ENCODE assay signal across 8 cellular contexts in the genomic region with DNA sequence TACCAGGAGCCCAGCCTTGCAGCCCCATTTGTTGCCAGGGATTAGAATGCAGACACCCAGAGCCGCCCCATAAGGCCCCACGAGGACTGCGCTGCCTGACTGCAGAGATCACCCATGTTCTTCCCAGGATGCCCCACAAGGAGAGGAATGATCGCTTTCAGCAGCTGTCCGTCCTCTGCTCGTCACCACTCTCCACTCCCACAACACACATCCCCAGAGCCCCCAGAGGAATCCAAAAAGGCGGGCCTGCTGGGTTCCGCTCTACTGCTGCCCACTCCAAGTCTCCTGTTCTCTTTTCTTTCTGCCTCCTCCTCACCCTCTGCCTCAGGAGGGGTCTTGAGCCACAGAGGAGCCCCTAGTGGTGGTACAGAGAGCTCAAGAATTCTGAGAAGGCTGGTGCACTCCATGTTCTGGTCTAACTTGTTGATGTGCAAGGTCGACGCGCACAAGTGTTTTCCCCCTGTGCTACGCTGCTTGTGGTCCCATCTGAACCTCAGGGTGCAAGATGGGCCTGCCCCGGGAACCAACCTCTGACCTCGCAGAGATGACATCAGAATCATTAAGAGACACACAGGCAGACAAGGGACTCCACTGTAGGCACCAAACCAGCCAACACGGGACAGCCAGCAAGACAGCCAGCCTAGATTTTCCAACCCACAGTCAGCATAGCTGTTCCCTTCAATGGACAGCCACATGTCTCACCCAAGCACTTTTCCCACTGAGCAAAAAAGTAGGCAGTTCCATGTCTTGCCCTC. TPM values are rescaled to one million over a fixed set of nuclear protein-coding genes. Genes with fewer than 3 reads are reported as not detected.
DNase-seq lines count a peak whose midpoint lies in the region; ATAC-seq lines count a peak whose summit lies in the region.

No MANE protein-coding gene starts in this region.

- H3K27ac ChIP-seq in BLaER1 = peak overlapping the region; percentile 78
- H3K27ac ChIP-seq in duodenal mucosa (ENCODE audit: low read depth, low read length) = peak overlapping the region; percentile 28

- H3K9me3 ChIP-seq in BLaER1 (no peaks in the 10 kb centered on the region), duodenal mucosa (ENCODE audit: control insufficient read depth in 1 of 2, low read length in 2 of 2) (no peaks in the 10 kb centered on the region)

- peak overlapping the region; percentile 66 to 95 (median 85) for H3K27ac Mint-ChIP-seq in naive thymus-derived CD8-positive, alpha-beta T cell
- no peak overlapping the region for H3K27ac Mint-ChIP-seq in stimulated activated naive B cell treated with anti-CD40 and anti-IgM and Interleukin-4, amounts not matched to agents 10 μg/mL and 1 μg/mL and 100 μg/mL, for 72 hours

- H4K20me1 ChIP-seq in BLaER1 = peaks cover 56% of the 10 kb centered on the region

- H3K4me1 Mint-ChIP-seq in naive thymus-derived CD8-positive, alpha-beta T cell = peaks cover 42 to 96% (median 89%) of the 10 kb centered on the region in 4 donors
- peaks cover 39 to 49% of the 10 kb centered on the region in 2 donors for H3K4me1 Mint-ChIP-seq in stimulated activated naive B cell treated with anti-CD40 and anti-IgM and Interleukin-4, amounts not matched to agents 10 μg/mL and 1 μg/mL and 100 μg/mL, for 72 hours

- POLR2A ChIA-PET in naive thymus-derived CD8-positive, alpha-beta T cell (lab: Charles Lee) = interaction anchor here (1.0 to 6.8 kb wide), 5 partner anchors 16 to 56 kb away, joined by 4 to 42 read pairs (median 7); partner anchors contain the start of genes PXN, RNU4-2 and RPLP0

- peak overlapping the region; percentile 52 for H3K4me3 ChIP-seq in BLaER1
- H3K4me3 ChIP-seq in duodenal mucosa (ENCODE audit: low read depth in 1 of 2, low read length in 2 of 2) = peak overlapping the region; percentile 5 to 6

- no peak for ATAC-seq in naive thymus-derived CD8-positive, alpha-beta T cell
- ATAC-seq in stimulated activated naive B cell treated with anti-CD40 and anti-IgM and Interleukin-4, amounts not matched to agents 10 μg/mL and 1 μg/mL and 100 μg/mL, for 72 hours (replicated peaks) = no peak

- H3K9me3 Mint-ChIP-seq in naive thymus-derived CD8-positive, alpha-beta T cell = no peaks in the 10 kb centered on the region
- H3K9me3 Mint-ChIP-seq in stimulated activated naive B cell treated with anti-CD40 and anti-IgM and Interleukin-4, amounts not matched to agents 10 μg/mL and 1 μg/mL and 100 μg/mL, for 72 hours = no peaks in the 10 kb centered on the region

- H3K36me3 ChIP-seq in BLaER1 (no peaks in the 10 kb centered on the region), duodenal mucosa (ENCODE audit: control insufficient read depth in 1 of 2, insufficient read depth in 2 of 2, low read length in 2 of 2) (no peaks in the 10 kb centered on the region)

- H3K4me1 ChIP-seq in BLaER1 = peaks cover 92% of the 10 kb centered on the region
- H3K4me1 ChIP-seq in duodenal mucosa (ENCODE audit: control insufficient read depth in 1 of 2, insufficient read depth in 2 of 2, low read length in 2 of 2) = peaks cover 70 to 74% of the 10 kb centered on the region in 2 donors

- peak overlapping the region; percentile 54 for H3K9ac ChIP-seq in BLaER1
- H3K9ac ChIP-seq in duodenal mucosa (ENCODE audit: low read depth in 1 of 2, low read length in 2 of 2) = no peak overlapping the region

- no peaks in the 10 kb centered on the region for H3K36me3 Mint-ChIP-seq in naive thymus-derived CD8-positive, alpha-beta T cell
- H3K36me3 Mint-ChIP-seq in stimulated activated naive B cell treated with anti-CD40 and anti-IgM and Interleukin-4, amounts not matched to agents 10 μg/mL and 1 μg/mL and 100 μg/mL, for 72 hours = no peaks in the 10 kb centered on the region

- peak overlapping the region in 6 of 10 donors; percentile 25 to 62 (median 38) for H3K4me3 Mint-ChIP-seq in naive thymus-derived CD8-positive, alpha-beta T cell
- no peak overlapping the region for H3K4me3 Mint-ChIP-seq in stimulated activated naive B cell treated with anti-CD40 and anti-IgM and Interleukin-4, amounts not matched to agents 10 μg/mL and 1 μg/mL and 100 μg/mL, for 72 hours

- DNase-seq in NCI-H69 (lab: John Stamatoyannopoulos, UW) (peak; percentile 45), NCI-H2029 treated with DMSO at 0.1 percent for 48 hours (lab: John Stamatoyannopoulos, UW) (no peak)
- DNase-seq in naive thymus-derived CD8-positive, alpha-beta T cell = no peak
- no peak for DNase-seq in stimulated activated naive B cell treated with anti-CD40 and anti-IgM and Interleukin-4, amounts not matched to agents 10 μg/mL and 1 μg/mL and 100 μg/mL, for 72 hours
- DNase-seq in central memory CD4-positive, alpha-beta T cell = no peak
- DNase-seq in stimulated activated CD4-positive, alpha-beta T cell treated with anti-CD3 and anti-CD28 coated beads, Interleukin-12 subunit alpha, Interleukin-12 subunit beta, amount 100 ng/mL, for 4 hours = no peak

- H3K27me3 Mint-ChIP-seq in naive thymus-derived CD8-positive, alpha-beta T cell = no peaks in the 10 kb centered on the region
- H3K27me3 Mint-ChIP-seq in stimulated activated naive B cell treated with anti-CD40 and anti-IgM and Interleukin-4, amounts not matched to agents 10 μg/mL and 1 μg/mL and 100 μg/mL, for 72 hours = peaks cover 65 to 93% of the 10 kb centered on the region in 2 donors

- H3K27me3 ChIP-seq in BLaER1 (no peaks in the 10 kb centered on the region), duodenal mucosa (ENCODE audit: control insufficient read depth in 1 of 2, insufficient read depth in 2 of 2, low read length in 2 of 2) (no peaks in the 10 kb centered on the region)

- H3K4me2 ChIP-seq in BLaER1 = peak overlapping the region; percentile 91

RNA-seq across cellular contexts. Expression of gene PXN, which starts 30.0 kb away (rescaled TPM):
- total RNA-seq in naive thymus-derived CD8-positive, alpha-beta T cell = 10 to 100 TPM; 93.9 to 96.6 TPM
- polyA plus RNA-seq in naive thymus-derived CD8-positive, alpha-beta T cell = 10 to 100 TPM; 64.3 to 95.6 (median 80.4) TPM

RNA-seq across cellular contexts. Expression of gene RPLP0, which starts 34.6 kb away (rescaled TPM):
- 1,000 to 10,000 TPM; 1,511 to 1,568 TPM for total RNA-seq in naive thymus-derived CD8-positive, alpha-beta T cell
- 1,000 to 10,000 TPM; 1,821 to 2,320 (median 1,964) TPM for polyA plus RNA-seq in naive thymus-derived CD8-positive, alpha-beta T cell

RNA-seq across cellular contexts. Expression of gene GCN1, which starts 41.0 kb away (rescaled TPM):
- 100 to 1,000 TPM; 132 to 133 TPM for total RNA-seq in naive thymus-derived CD8-positive, alpha-beta T cell
- polyA plus RNA-seq in naive thymus-derived CD8-positive, alpha-beta T cell = 10 to 100 TPM; 14.9 to 28.3 (median 23.8) TPM

RNA-seq across cellular contexts. Expression of gene RNU4-2, which starts 56.2 kb away (rescaled TPM):
- 1,000 to 10,000 TPM; 4,355 to 8,006 TPM for total RNA-seq in naive thymus-derived CD8-positive, alpha-beta T cell
- polyA plus RNA-seq in naive thymus-derived CD8-positive, alpha-beta T cell = 10 to 100 TPM in 1 of 3 donors, not detected in 2; 79.6 TPM

RNA-seq across cellular contexts. Expression of gene RNU4-1, which starts 57.5 kb away (rescaled TPM):
- 100 to 1,000 TPM; 519 to 934 TPM for total RNA-seq in naive thymus-derived CD8-positive, alpha-beta T cell
- not detected for polyA plus RNA-seq in naive thymus-derived CD8-positive, alpha-beta T cell

Comparison
In these comparisons a context has a peak if more than half of its experiments do, and no peak if none do; other contexts are left out.
1. H3K4me3 Mint-ChIP-seq: peak in naive thymus-derived CD8-positive, alpha-beta T cell (6 of 10); none in stimulated activated naive B cell treated with anti-CD40 and anti-IgM and Interleukin-4, amounts not matched to agents 10 μg/mL and 1 μg/mL and 100 μg/mL, for 72 hours (0 of 2).